ENCODE assay signal across 1 cellular context in the genomic region with DNA sequence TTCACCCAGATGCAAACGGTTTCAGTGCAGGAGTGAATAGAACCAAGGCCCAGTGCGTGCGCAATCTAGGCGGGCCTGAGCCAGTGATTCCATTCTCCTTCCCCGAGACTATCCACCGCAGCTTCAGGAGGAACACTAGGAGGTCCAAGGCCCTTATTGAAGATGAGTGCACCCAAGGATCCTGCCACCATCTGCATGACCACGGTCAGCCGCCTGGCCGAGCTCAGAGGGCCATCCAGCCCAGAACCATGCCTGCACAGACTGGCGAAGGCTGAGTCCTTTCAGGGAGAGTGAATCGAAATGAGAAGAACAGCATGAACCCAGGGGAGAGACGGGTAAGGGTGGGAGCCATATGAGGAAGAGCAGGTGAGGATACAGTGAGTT.
TF ChIP-seq lines count a peak whose summit lies in the region.

No MANE protein-coding gene starts in this region.

TF ChIP-seq in H1, 55 proteins besides CTCF, POLR2A, EP300 and RAD21:
- TF ChIP-seq CEBPB (IDR thresholded peaks at IDR 0.05; ENCODE audit: low read depth, low read length) = no peak
- no peak for TF ChIP-seq POLR2AphosphoS5 (IDR thresholded peaks at IDR 0.05; ENCODE audit: low read depth, low read length)
- TF ChIP-seq, protein P1, sequence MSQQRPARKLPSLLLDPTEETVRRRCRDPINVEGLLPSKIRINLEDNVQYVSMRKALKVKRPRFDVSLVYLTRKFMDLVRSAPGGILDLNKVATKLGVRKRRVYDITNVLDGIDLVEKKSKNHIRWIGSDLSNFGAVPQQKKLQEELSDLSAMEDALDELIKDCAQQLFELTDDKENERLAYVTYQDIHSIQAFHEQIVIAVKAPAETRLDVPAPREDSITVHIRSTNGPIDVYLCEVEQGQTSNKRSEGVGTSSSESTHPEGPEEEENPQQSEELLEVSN (IDR thresholded peaks at IDR 0.05) = no peak
- no peak for TF ChIP-seq BRCA1 (IDR thresholded peaks at IDR 0.05; ENCODE audit: low read depth, low read length)
- TF ChIP-seq CBX5 (IDR thresholded peaks at IDR 0.05; ENCODE audit: low read depth, low read length) = no peak
- no peak for TF ChIP-seq CBX8 (IDR thresholded peaks at IDR 0.05; ENCODE audit: borderline replicate concordance, low read depth, low read length)
- TF ChIP-seq NRF1 (IDR thresholded peaks at IDR 0.05; ENCODE audit: low read depth, low read length) = no peak
- TF ChIP-seq GABPA (IDR thresholded peaks at IDR 0.05; ENCODE audit: borderline replicate concordance, insufficient read depth, low read length) = no peak
- no peak for TF ChIP-seq KDM4A (IDR thresholded peaks at IDR 0.05; ENCODE audit: low read depth, low read length, severe bottlenecking)
- no peak for TF ChIP-seq JUND (IDR thresholded peaks at IDR 0.05; ENCODE audit: low read length)
